Comparison of ENCODE assay signal across 26 cellular contexts in genomic region chr3:57012847-57013246, GRCh38. TPM values are rescaled to one million over a fixed set of nuclear protein-coding genes. Genes with fewer than 3 reads are reported as not detected.
"Had no signal": no experiment of that assay in that cellular context is flagged by ENCODE, and none has a peak within 500 bp of the region (broad histone marks: within the 10 kb centered on the region; RNA-seq: fewer than 3 reads in every experiment).

No MANE protein-coding gene starts in this region.

- H3K9me3 ChIP-seq: SJSA1 had no signal

- H3K27ac ChIP-seq: HL-60, KMS-11, SJSA1, SK-N-MC had no signal

- H3K36me3 ChIP-seq: SJSA1 had no signal

- H3K4me3 ChIP-seq: K562, SJSA1, SK-N-MC had no signal

- DNase-seq: MV-4-11, NCI-H1048, NCI-H1105, NCI-H1417, NCI-H1436 treated with DMSO at 0.1 percent for 48 hours, NCI-H1694 treated with DMSO at 0.1 percent for 48 hours, NCI-H1930, NCI-H2081, NCI-H2107, NCI-H2171, NCI-H226, NCI-H446, NCI-H510A, NCI-H524 treated with DMSO at 0.1 percent for 48 hours, NCI-H69, NCI-H774, Right ventricle myocardium superior, RPMI8226, SIG-M5 had no signal

- H3K9ac ChIP-seq: KMS-11 had no signal

- H3K27me3 ChIP-seq: SJSA1 had no signal

- H3K4me2 ChIP-seq: KMS-11 had no signal

RNA-seq across cellular contexts. Expression of gene SPATA12, which starts 47.6 kb away (rescaled TPM):
- total RNA-seq: K562, MCF 10A, Right ventricle myocardium superior, SJSA1 had no signal
- polyA plus RNA-seq: IgD-negative memory B cell, K562 had no signal
